15 cellular contexts compared by ENCODE assay signal in the genomic region with DNA sequence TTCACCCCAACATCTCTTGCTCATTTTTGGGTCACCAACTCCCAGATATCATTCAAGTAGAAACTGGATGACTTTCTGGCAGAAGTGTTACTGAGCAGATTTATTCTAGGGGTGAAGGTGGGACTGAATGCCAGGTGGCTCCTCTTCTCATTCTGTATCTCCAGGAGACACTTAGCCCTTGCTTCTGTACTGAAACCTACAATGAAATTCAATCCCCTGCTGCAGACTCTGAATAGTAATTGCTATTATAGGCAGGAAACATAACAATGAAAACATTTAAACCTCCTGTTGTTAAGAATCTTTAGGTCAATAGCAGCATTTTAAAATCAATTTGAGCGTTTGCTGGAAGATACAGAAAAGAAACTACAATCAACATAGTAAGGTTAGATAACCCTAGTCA.
"Had no signal": no experiment of that assay in that cellular context is flagged by ENCODE, and none has a peak within 500 bp of the region (broad histone marks: within the 10 kb centered on the region; RNA-seq: fewer than 3 reads in every experiment).

No MANE protein-coding gene starts in this region.

- H3K4me1 ChIP-seq: gastrocnemius medialis, heart right ventricle, tibial artery, uterus had no signal

- H3K36me3 ChIP-seq: gastrocnemius medialis, heart right ventricle, tibial artery, uterus had no signal

- H3K9me3 ChIP-seq: gastrocnemius medialis, heart right ventricle, tibial artery, uterus had no signal

- H3K27ac ChIP-seq: gastrocnemius medialis, heart right ventricle, tibial artery, uterus, VCaP had no signal

- H3K27me3 Mint-ChIP-seq: activated CD4-positive, alpha-beta memory T cell treated with anti-CD3 and anti-CD28 coated beads for 36 hours; activated CD4-positive, alpha-beta T cell treated with anti-CD3 and anti-CD28 coated beads for 36 hours; activated CD8-positive, alpha-beta memory T cell treated with anti-CD3 and anti-CD28 coated beads, Interleukin-2, amount 10 ng/mL, durations not matched to agents 7 days and 5 days; activated naive CD4-positive, alpha-beta T cell treated with anti-CD3 and anti-CD28 coated beads, Interleukin-2, amount 50 U/mL, for 24 hours; activated T-cell treated with anti-CD3 and anti-CD28 coated beads, Interleukin-2, amount 50 U/mL, for 24 hours; memory B cell had no signal

- H3K27me3 ChIP-seq: gastrocnemius medialis, heart right ventricle, tibial artery, uterus had no signal

- H3K36me3 Mint-ChIP-seq: activated CD4-positive, alpha-beta memory T cell treated with anti-CD3 and anti-CD28 coated beads for 36 hours; activated CD8-positive, alpha-beta memory T cell treated with anti-CD3 and anti-CD28 coated beads, Interleukin-2, amount 10 ng/mL, durations not matched to agents 7 days and 5 days; activated naive CD4-positive, alpha-beta T cell treated with anti-CD3 and anti-CD28 coated beads, Interleukin-2, amount 50 U/mL, for 24 hours; memory B cell; natural killer cell; stimulated activated effector memory CD8-positive, alpha-beta T cell treated with anti-CD3 and anti-CD28 coated beads, Interleukin-12 subunit alpha, Interleukin-12 subunit beta, amount 100 ng/mL, for 72 hours had no signal

- H3K4me3 ChIP-seq: gastrocnemius medialis, heart right ventricle, tibial artery, uterus had no signal

- ATAC-seq: activated CD4-positive, alpha-beta T cell treated with anti-CD3 and anti-CD28 coated beads for 36 hours; activated CD8-positive, alpha-beta memory T cell treated with anti-CD3 and anti-CD28 coated beads, Interleukin-2, amount 10 ng/mL, durations not matched to agents 7 days and 5 days; gastrocnemius medialis; heart right ventricle; left lobe of liver; natural killer cell; stimulated activated effector memory CD8-positive, alpha-beta T cell treated with anti-CD3 and anti-CD28 coated beads, Interleukin-12 subunit alpha, Interleukin-12 subunit beta, amount 100 ng/mL, for 72 hours had no signal

- H3K4me3 Mint-ChIP-seq: activated CD4-positive, alpha-beta memory T cell treated with anti-CD3 and anti-CD28 coated beads for 36 hours; activated CD4-positive, alpha-beta T cell treated with anti-CD3 and anti-CD28 coated beads for 36 hours; activated CD8-positive, alpha-beta memory T cell treated with anti-CD3 and anti-CD28 coated beads, Interleukin-2, amount 10 ng/mL, durations not matched to agents 7 days and 5 days; activated naive CD4-positive, alpha-beta T cell treated with anti-CD3 and anti-CD28 coated beads, Interleukin-2, amount 50 U/mL, for 24 hours; activated T-cell treated with anti-CD3 and anti-CD28 coated beads, Interleukin-2, amount 50 U/mL, for 24 hours; memory B cell; natural killer cell; stimulated activated effector memory CD8-positive, alpha-beta T cell treated with anti-CD3 and anti-CD28 coated beads, Interleukin-12 subunit alpha, Interleukin-12 subunit beta, amount 100 ng/mL, for 72 hours had no signal

- H3K27ac Mint-ChIP-seq: activated CD4-positive, alpha-beta memory T cell treated with anti-CD3 and anti-CD28 coated beads for 36 hours; activated CD4-positive, alpha-beta T cell treated with anti-CD3 and anti-CD28 coated beads for 36 hours; activated CD8-positive, alpha-beta memory T cell treated with anti-CD3 and anti-CD28 coated beads, Interleukin-2, amount 10 ng/mL, durations not matched to agents 7 days and 5 days; activated naive CD4-positive, alpha-beta T cell treated with anti-CD3 and anti-CD28 coated beads, Interleukin-2, amount 50 U/mL, for 24 hours; activated T-cell treated with anti-CD3 and anti-CD28 coated beads, Interleukin-2, amount 50 U/mL, for 24 hours; memory B cell; natural killer cell; stimulated activated effector memory CD8-positive, alpha-beta T cell treated with anti-CD3 and anti-CD28 coated beads, Interleukin-12 subunit alpha, Interleukin-12 subunit beta, amount 100 ng/mL, for 72 hours had no signal

- H3K4me1 Mint-ChIP-seq: activated CD4-positive, alpha-beta T cell treated with anti-CD3 and anti-CD28 coated beads for 36 hours; activated CD8-positive, alpha-beta memory T cell treated with anti-CD3 and anti-CD28 coated beads, Interleukin-2, amount 10 ng/mL, durations not matched to agents 7 days and 5 days; activated naive CD4-positive, alpha-beta T cell treated with anti-CD3 and anti-CD28 coated beads, Interleukin-2, amount 50 U/mL, for 24 hours; memory B cell; natural killer cell; stimulated activated effector memory CD8-positive, alpha-beta T cell treated with anti-CD3 and anti-CD28 coated beads, Interleukin-12 subunit alpha, Interleukin-12 subunit beta, amount 100 ng/mL, for 72 hours had no signal

- DNase-seq: activated CD4-positive, alpha-beta memory T cell treated with anti-CD3 and anti-CD28 coated beads for 36 hours; activated CD4-positive, alpha-beta T cell treated with anti-CD3 and anti-CD28 coated beads for 36 hours; activated CD8-positive, alpha-beta memory T cell treated with anti-CD3 and anti-CD28 coated beads, Interleukin-2, amount 10 ng/mL, durations not matched to agents 7 days and 5 days; activated T-cell treated with anti-CD3 and anti-CD28 coated beads, Interleukin-2, amount 50 U/mL, for 24 hours; caudate nucleus; gastrocnemius medialis; heart right ventricle; natural killer cell; tibial artery; uterus had no signal
